ENCODE assay signal across 2 cellular contexts in the genomic region with DNA sequence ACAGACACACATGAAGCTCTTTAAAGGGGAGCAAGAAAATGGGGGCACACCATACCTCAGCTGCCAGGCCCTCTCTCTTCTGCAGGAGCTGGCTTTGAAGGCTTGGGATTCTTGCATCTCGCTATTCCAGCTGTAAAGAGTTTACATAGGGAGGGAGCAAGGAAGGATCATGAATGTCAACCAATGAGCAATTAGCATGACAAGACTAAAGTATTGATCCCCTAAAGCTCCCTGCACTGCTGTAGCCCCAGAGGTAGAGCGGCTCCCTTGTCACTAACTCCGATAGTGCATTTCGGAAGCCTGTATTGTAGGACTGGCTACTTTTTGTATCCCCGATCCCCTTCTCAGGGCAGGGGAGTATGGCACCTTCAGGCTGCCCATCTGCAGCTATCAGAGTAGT.
A peak's percentile ranks its signal among the peaks of the same experiment; 100 is the strongest.
TF ChIP-seq lines count a peak whose summit lies in the region.

No MANE protein-coding gene starts in this region.

TF ChIP-seq in GM23338, 12 proteins besides CTCF, POLR2A, EP300 and RAD21:
- TF ChIP-seq, protein P1, sequence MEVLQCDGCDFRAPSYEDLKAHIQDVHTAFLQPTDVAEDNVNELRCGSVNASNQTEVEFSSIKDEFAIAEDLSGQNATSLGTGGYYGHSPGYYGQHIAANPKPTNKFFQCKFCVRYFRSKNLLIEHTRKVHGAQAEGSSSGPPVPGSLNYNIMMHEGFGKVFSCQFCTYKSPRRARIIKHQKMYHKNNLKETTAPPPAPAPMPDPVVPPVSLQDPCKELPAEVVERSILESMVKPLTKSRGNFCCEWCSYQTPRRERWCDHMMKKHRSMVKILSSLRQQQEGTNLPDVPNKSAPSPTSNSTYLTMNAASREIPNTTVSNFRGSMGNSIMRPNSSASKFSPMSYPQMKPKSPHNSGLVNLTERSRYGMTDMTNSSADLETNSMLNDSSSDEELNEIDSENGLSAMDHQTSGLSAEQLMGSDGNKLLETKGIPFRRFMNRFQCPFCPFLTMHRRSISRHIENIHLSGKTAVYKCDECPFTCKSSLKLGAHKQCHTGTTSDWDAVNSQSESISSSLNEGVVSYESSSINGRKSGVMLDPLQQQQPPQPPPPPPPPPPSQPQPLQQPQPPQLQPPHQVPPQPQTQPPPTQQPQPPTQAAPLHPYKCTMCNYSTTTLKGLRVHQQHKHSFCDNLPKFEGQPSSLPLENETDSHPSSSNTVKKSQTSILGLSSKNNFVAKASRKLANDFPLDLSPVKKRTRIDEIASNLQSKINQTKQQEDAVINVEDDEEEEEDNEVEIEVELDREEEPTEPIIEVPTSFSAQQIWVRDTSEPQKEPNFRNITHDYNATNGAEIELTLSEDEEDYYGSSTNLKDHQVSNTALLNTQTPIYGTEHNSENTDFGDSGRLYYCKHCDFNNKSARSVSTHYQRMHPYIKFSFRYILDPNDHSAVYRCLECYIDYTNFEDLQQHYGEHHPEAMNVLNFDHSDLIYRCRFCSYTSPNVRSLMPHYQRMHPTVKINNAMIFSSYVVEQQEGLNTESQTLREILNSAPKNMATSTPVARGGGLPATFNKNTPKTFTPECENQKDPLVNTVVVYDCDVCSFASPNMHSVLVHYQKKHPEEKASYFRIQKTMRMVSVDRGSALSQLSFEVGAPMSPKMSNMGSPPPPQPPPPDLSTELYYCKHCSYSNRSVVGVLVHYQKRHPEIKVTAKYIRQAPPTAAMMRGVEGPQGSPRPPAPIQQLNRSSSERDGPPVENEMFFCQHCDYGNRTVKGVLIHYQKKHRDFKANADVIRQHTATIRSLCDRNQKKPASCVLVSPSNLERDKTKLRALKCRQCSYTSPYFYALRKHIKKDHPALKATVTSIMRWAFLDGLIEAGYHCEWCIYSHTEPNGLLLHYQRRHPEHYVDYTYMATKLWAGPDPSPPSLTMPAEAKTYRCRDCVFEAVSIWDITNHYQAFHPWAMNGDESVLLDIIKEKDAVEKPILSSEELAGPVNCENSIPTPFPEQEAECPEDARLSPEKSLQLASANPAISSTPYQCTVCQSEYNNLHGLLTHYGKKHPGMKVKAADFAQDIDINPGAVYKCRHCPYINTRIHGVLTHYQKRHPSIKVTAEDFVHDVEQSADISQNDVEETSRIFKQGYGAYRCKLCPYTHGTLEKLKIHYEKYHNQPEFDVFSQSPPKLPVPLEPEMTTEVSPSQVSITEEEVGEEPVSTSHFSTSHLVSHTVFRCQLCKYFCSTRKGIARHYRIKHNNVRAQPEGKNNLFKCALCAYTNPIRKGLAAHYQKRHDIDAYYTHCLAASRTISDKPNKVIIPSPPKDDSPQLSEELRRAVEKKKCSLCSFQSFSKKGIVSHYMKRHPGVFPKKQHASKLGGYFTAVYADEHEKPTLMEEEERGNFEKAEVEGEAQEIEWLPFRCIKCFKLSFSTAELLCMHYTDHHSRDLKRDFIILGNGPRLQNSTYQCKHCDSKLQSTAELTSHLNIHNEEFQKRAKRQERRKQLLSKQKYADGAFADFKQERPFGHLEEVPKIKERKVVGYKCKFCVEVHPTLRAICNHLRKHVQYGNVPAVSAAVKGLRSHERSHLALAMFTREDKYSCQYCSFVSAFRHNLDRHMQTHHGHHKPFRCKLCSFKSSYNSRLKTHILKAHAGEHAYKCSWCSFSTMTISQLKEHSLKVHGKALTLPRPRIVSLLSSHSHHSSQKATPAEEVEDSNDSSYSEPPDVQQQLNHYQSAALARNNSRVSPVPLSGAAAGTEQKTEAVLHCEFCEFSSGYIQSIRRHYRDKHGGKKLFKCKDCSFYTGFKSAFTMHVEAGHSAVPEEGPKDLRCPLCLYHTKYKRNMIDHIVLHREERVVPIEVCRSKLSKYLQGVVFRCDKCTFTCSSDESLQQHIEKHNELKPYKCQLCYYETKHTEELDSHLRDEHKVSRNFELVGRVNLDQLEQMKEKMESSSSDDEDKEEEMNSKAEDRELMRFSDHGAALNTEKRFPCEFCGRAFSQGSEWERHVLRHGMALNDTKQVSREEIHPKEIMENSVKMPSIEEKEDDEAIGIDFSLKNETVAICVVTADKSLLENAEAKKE (CRISPR knock-in tag; IDR thresholded peaks at IDR 0.05) = 0 out of 2 replicates have a peak, but pooled peaks have one; percentile 14
- no peak for TF ChIP-seq CREB1 (CRISPR knock-in tag; IDR thresholded peaks at IDR 0.05; ENCODE audit: low read depth)
- TF ChIP-seq, protein P2, sequence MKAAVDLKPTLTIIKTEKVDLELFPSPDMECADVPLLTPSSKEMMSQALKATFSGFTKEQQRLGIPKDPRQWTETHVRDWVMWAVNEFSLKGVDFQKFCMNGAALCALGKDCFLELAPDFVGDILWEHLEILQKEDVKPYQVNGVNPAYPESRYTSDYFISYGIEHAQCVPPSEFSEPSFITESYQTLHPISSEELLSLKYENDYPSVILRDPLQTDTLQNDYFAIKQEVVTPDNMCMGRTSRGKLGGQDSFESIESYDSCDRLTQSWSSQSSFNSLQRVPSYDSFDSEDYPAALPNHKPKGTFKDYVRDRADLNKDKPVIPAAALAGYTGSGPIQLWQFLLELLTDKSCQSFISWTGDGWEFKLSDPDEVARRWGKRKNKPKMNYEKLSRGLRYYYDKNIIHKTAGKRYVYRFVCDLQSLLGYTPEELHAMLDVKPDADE (IDR thresholded peaks at IDR 0.05) = no peak
- TF ChIP-seq POLR2AphosphoS5 (IDR thresholded peaks at IDR 0.05; ENCODE audit: low read depth) = no peak

TF ChIP-seq in WTC11, 78 proteins besides CTCF, POLR2A, EP300 and RAD21:
- TF ChIP-seq, protein P3, sequence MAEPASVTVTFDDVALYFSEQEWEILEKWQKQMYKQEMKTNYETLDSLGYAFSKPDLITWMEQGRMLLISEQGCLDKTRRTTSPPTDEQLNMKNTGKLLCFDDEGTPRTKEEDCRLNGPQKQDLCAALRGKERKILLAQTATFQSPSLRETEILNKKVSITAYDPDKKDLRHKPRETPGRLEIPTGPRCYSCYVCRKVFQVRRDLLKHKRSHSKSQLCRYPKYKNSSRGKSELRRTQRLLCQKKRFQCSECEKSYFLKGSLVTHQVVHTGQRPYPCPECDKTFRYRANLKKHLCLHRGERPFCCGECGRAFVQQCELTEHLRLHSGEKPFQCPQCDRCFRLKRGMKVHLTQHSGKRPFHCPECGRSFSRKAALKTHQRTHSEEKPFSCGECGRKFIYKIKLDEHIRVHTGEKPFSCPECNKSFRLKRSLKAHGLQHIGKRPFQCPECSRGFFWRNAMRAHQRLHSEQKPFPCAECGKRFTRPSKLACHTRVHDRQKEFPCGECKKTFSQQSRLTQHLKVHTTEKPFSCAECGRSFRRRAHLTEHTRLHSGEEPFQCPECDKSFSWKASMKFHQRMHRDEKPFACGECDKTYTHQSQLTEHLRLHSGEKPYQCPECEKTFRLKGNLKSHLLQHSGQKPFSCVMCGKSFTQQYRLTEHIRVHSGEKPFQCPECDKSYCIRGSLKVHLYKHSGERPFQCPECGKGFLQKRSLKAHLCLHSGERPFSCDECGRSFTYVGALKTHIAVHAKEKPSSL (CRISPR knock-in tag; conservative IDR thresholded peaks at IDR 0.05) = no peak
- TF ChIP-seq, protein P4, sequence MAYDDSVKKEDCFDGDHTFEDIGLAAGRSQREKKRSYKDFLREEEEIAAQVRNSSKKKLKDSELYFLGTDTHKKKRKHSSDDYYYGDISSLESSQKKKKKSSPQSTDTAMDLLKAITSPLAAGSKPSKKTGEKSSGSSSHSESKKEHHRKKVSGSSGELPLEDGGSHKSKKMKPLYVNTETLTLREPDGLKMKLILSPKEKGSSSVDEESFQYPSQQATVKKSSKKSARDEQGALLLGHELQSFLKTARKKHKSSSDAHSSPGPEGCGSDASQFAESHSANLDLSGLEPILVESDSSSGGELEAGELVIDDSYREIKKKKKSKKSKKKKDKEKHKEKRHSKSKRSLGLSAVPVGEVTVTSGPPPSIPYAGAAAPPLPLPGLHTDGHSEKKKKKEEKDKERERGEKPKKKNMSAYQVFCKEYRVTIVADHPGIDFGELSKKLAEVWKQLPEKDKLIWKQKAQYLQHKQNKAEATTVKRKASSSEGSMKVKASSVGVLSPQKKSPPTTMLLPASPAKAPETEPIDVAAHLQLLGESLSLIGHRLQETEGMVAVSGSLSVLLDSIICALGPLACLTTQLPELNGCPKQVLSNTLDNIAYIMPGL (CRISPR knock-in tag; IDR thresholded peaks at IDR 0.05) = no peak
- TF ChIP-seq TEAD1 (CRISPR knock-in tag; IDR thresholded peaks at IDR 0.05) (peak; percentile 46; the same call in 1 of the 2 replicates), ZNF219 (CRISPR knock-in tag; IDR thresholded peaks at IDR 0.05; ENCODE audit: borderline replicate concordance) (no peak), HMGA2 (CRISPR knock-in tag; IDR thresholded peaks at IDR 0.05) (no peak), TCF7 (CRISPR knock-in tag; IDR thresholded peaks at IDR 0.05; ENCODE audit: low read depth) (no peak), SP1 (CRISPR knock-in tag; conservative IDR thresholded peaks at IDR 0.05) (0 out of 2 replicates have a peak, but pooled peaks have one; percentile 30)
- TF ChIP-seq, protein P5, sequence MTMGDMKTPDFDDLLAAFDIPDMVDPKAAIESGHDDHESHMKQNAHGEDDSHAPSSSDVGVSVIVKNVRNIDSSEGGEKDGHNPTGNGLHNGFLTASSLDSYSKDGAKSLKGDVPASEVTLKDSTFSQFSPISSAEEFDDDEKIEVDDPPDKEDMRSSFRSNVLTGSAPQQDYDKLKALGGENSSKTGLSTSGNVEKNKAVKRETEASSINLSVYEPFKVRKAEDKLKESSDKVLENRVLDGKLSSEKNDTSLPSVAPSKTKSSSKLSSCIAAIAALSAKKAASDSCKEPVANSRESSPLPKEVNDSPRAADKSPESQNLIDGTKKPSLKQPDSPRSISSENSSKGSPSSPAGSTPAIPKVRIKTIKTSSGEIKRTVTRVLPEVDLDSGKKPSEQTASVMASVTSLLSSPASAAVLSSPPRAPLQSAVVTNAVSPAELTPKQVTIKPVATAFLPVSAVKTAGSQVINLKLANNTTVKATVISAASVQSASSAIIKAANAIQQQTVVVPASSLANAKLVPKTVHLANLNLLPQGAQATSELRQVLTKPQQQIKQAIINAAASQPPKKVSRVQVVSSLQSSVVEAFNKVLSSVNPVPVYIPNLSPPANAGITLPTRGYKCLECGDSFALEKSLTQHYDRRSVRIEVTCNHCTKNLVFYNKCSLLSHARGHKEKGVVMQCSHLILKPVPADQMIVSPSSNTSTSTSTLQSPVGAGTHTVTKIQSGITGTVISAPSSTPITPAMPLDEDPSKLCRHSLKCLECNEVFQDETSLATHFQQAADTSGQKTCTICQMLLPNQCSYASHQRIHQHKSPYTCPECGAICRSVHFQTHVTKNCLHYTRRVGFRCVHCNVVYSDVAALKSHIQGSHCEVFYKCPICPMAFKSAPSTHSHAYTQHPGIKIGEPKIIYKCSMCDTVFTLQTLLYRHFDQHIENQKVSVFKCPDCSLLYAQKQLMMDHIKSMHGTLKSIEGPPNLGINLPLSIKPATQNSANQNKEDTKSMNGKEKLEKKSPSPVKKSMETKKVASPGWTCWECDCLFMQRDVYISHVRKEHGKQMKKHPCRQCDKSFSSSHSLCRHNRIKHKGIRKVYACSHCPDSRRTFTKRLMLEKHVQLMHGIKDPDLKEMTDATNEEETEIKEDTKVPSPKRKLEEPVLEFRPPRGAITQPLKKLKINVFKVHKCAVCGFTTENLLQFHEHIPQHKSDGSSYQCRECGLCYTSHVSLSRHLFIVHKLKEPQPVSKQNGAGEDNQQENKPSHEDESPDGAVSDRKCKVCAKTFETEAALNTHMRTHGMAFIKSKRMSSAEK (CRISPR knock-in tag; IDR thresholded peaks at IDR 0.05; ENCODE audit: borderline replicate concordance) = no peak
- TF ChIP-seq, protein P6, sequence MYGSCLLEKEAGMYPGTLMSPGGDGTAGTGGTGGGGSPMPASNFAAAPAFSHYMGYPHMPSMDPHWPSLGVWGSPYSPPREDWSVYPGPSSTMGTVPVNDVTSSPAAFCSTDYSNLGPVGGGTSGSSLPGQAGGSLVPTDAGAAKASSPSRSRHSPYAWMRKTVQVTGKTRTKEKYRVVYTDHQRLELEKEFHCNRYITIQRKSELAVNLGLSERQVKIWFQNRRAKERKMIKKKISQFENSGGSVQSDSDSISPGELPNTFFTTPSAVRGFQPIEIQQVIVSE (CRISPR knock-in tag; IDR thresholded peaks at IDR 0.05; ENCODE audit: borderline replicate concordance) = no peak
